Comparison of ENCODE assay signal across 18 cellular contexts in genomic region chr15:80949756-80950155, GRCh38. TPM values are rescaled to one million over a fixed set of nuclear protein-coding genes. Genes with fewer than 3 reads are reported as not detected.
DNase-seq lines count a peak whose midpoint lies in the region; ATAC-seq and TF ChIP-seq lines count a peak whose summit lies in the region.
"Had no signal": no experiment of that assay in that cellular context is flagged by ENCODE, and none has a peak within 500 bp of the region (broad histone marks: within the 10 kb centered on the region; RNA-seq: fewer than 3 reads in every experiment).

No MANE protein-coding gene starts in this region.

- H3K4me3 ChIP-seq in RWPE2 (ENCODE audit: severe bottlenecking) = no peak overlapping the region
- no peak overlapping the region for H3K4me3 ChIP-seq in coronary artery
- H3K4me3 ChIP-seq: BLaER1, GM12878, GM23338 had no signal

- peak; percentile 63 for DNase-seq in RWPE2 (ENCODE audit: low spot score)
- DNase-seq in coronary artery (ENCODE audit: low spot score) = peak; percentile 50
- DNase-seq in posterior vena cava (ENCODE audit: low spot score) = peak; percentile 26
- DNase-seq in CD1c-positive myeloid dendritic cell (ENCODE audit: extremely low spot score) = no peak
- DNase-seq in activated T-cell treated with anti-CD3 and anti-CD28 coated beads, Interleukin-2, amount 50 U/mL, for 48 hours = no peak
- no peak for DNase-seq in NCI-H1694 (lab: John Stamatoyannopoulos, UW)
- DNase-seq: CD4-positive, alpha-beta T cell; CD8-positive, alpha-beta memory T cell; DMS 273 treated with DMSO at 0.1 percent for 48 hours; DMS79; EL; GDM1; H9 had no signal

- no peaks in the 10 kb centered on the region for H3K9me3 ChIP-seq in RWPE2 (ENCODE audit: severe bottlenecking)
- H3K9me3 ChIP-seq: BLaER1 had no signal

- intact Hi-C loops in posterior vena cava (cut with DNase I) = loop anchor here in 1 of 2 donors (10.0 kb wide), 1 partner anchor 375 kb away; no protein-coding TSS in a partner anchor

- H3K36me3 ChIP-seq in RWPE2 (ENCODE audit: low read depth) = peaks cover 11% of the 10 kb centered on the region

- H3K27me3 ChIP-seq in RWPE2 (ENCODE audit: insufficient read depth, poor library complexity, severe bottlenecking) = no peaks in the 10 kb centered on the region
- H3K27me3 ChIP-seq: BLaER1 had no signal

- TF ChIP-seq CTCF in RWPE2 (IDR thresholded peaks at IDR 0.05; ENCODE audit: poor library complexity, severe bottlenecking) (no peak), coronary artery (IDR thresholded peaks at IDR 0.05) (no peak)

- H3K27ac ChIP-seq in RWPE2 (ENCODE audit: poor library complexity, severe bottlenecking) = no peak overlapping the region
- H3K27ac ChIP-seq in coronary artery = no peak overlapping the region
- H3K27ac ChIP-seq: BLaER1, C4-2B had no signal

- no peak for ATAC-seq in RWPE2 (ENCODE audit: low read depth)
- ATAC-seq: GM12878, GM23338, HCT116 had no signal

- H3K4me1 ChIP-seq in RWPE2 (ENCODE audit: insufficient read depth, poor library complexity, severe bottlenecking) = peaks cover 12% of the 10 kb centered on the region

RNA-seq across cellular contexts. Expression of gene MESD, which starts 39.9 kb away (rescaled TPM):
- 10 to 100 TPM; 21.0 to 24.1 TPM for total RNA-seq in posterior vena cava

RNA-seq across cellular contexts. Expression of gene TLNRD1, which starts 51.0 kb away (rescaled TPM):
- 10 to 100 TPM; 17.6 to 24.2 TPM for total RNA-seq in posterior vena cava

Comparison
In these comparisons a context has a peak if more than half of its experiments do, and no peak if none do; other contexts are left out.
1. DNase-seq: peak in RWPE2 (single experiment), coronary artery (single experiment) and posterior vena cava (single experiment); none in CD1c-positive myeloid dendritic cell (single experiment), activated T-cell treated with anti-CD3 and anti-CD28 coated beads, Interleukin-2, amount 50 U/mL, for 48 hours (0 of 2) and NCI-H1694 (single experiment).